ENCODE assay signal across 12 cellular contexts in the genomic region with DNA sequence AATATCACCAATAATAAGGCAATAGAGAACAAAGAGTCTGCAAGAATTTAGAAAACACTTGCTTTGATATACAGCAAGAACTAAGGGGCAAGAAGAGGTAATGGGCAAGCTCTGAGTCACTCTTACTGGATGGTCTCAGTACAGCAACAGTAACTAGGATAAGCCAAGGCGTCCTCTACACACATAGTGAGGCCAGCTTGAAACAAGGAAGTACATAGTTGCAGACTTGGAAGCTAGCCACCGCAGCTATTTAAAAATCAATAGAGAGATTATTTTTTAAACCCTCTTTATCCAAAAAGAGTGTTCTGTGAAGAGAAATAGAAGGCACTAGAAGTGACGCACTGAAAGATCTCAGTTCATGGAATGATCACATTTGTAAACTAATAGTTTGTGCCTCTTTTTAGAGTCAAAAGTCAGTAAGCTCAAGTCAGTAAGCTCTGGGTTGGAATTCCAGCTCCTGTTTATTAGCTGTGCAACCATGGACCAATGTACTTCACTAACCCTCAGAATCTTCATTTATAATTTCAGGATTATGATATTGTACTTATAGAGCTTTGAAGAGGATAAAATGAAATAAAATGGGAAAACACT.
DNase-seq lines count a peak whose midpoint lies in the region; ATAC-seq and TF ChIP-seq lines count a peak whose summit lies in the region.
"Had no signal": no experiment of that assay in that cellular context is flagged by ENCODE, and none has a peak within 500 bp of the region (broad histone marks: within the 10 kb centered on the region; RNA-seq: fewer than 3 reads in every experiment).

No MANE protein-coding gene starts in this region.

- H3K36me3 Mint-ChIP-seq in GM23338 (ENCODE audit: low read depth): peaks cover 15% of the 10 kb centered on the region
- H3K36me3 Mint-ChIP-seq in effector memory CD8-positive, alpha-beta T cell (ENCODE audit: insufficient read depth): no peaks in the 10 kb centered on the region
- peaks cover 0 to 30% (median 16%) of the 10 kb centered on the region in 3 donors for H3K36me3 Mint-ChIP-seq in naive thymus-derived CD8-positive, alpha-beta T cell

- H3K4me1 ChIP-seq in GM23338 (ENCODE audit: insufficient read depth): peaks cover 23% of the 10 kb centered on the region
- peaks cover 4% of the 10 kb centered on the region for H3K4me1 ChIP-seq in osteoblast (ENCODE audit: insufficient read depth, low read length)

- H3K27ac Mint-ChIP-seq in GM23338: no peak overlapping the region
- H3K27ac Mint-ChIP-seq in effector memory CD8-positive, alpha-beta T cell: peak overlapping the region in 1 of 2 donors; percentile 54
- no peak overlapping the region for H3K27ac Mint-ChIP-seq in naive thymus-derived CD8-positive, alpha-beta T cell
- H3K27ac Mint-ChIP-seq: activated T-helper 1 cell treated with anti-CD3 and anti-CD28 coated beads, Interleukin-12 subunit alpha, Interleukin-12 subunit beta, Interleukin-2, Interleukin-4 antibody, amounts not matched to agents 30 ng/mL and 10 ng/mL and 1 ng/mL, durations not matched to agents 14 hours and 24 hours and 36 hours had no signal

- peaks cover 36% of the 10 kb centered on the region for H3K4me1 Mint-ChIP-seq in GM23338
- H3K4me1 Mint-ChIP-seq in effector memory CD8-positive, alpha-beta T cell (ENCODE audit: low read depth in 2 of 2): peaks cover 32 to 39% of the 10 kb centered on the region in 2 donors
- peaks cover 10 to 46% (median 24%) of the 10 kb centered on the region in 4 donors for H3K4me1 Mint-ChIP-seq in naive thymus-derived CD8-positive, alpha-beta T cell

- ATAC-seq in GM23338 (no peak; the same call in 2 of the 3 replicates), GM18505 (IDR thresholded peaks at IDR 0.05; ENCODE audit: unreplicated experiment) (no peak)
- peak; percentile 40 for ATAC-seq in effector memory CD8-positive, alpha-beta T cell (replicated peaks)
- ATAC-seq in naive thymus-derived CD8-positive, alpha-beta T cell: no peak

- H4K20me1 ChIP-seq in GM23338 (replicated peaks; ENCODE audit: insufficient read depth) (no peaks in the 10 kb centered on the region), osteoblast (ENCODE audit: insufficient read depth, low read length) (no peaks in the 10 kb centered on the region)

- DNase-seq in GM23338 (ENCODE audit: low spot score) (no peak), NCI-H69 (lab: John Stamatoyannopoulos, UW) (peak; percentile 51), osteoblast (ENCODE audit: insufficient read length, low spot score, missing footprints) (peak; percentile 71), GDM1 (lab: John Stamatoyannopoulos, UW) (no peak), NCI-H526 treated with DMSO at 0.1 percent for 48 hours (lab: John Stamatoyannopoulos, UW) (no peak)
- DNase-seq in effector memory CD8-positive, alpha-beta T cell: no peak
- DNase-seq in naive thymus-derived CD8-positive, alpha-beta T cell: no peak
- DNase-seq: NCI-H146, T-helper 9 cell had no signal

- H3K27ac ChIP-seq in GM23338 (ENCODE audit: low read depth) (peak overlapping the region; percentile 84; the same call in 1 of the 2 replicates), osteoblast (ENCODE audit: low read depth, low read length) (peak overlapping the region; percentile 47)

- no peaks in the 10 kb centered on the region for H3K9me3 ChIP-seq in osteoblast (ENCODE audit: low read depth, low read length)
- H3K9me3 ChIP-seq: tibial nerve had no signal

- H3K27me3 Mint-ChIP-seq in GM23338 (ENCODE audit: insufficient read depth, low read depth, poor library complexity): no peaks in the 10 kb centered on the region
- H3K27me3 Mint-ChIP-seq in effector memory CD8-positive, alpha-beta T cell: no peaks in the 10 kb centered on the region
- no peaks in the 10 kb centered on the region for H3K27me3 Mint-ChIP-seq in naive thymus-derived CD8-positive, alpha-beta T cell

- H3K27me3 ChIP-seq in GM23338 (ENCODE audit: insufficient read depth) (no peaks in the 10 kb centered on the region), osteoblast (ENCODE audit: insufficient read depth, low read length) (no peaks in the 10 kb centered on the region)
- H3K27me3 ChIP-seq: tibial nerve had no signal

- no peak for TF ChIP-seq CTCF in GM23338 (conservative IDR thresholded peaks at IDR 0.05; ENCODE audit: low read depth in 2 of 2)
- no peak for TF ChIP-seq CTCF in osteoblast (IDR thresholded peaks at IDR 0.05; ENCODE audit: extremely low read depth, low read depth, low read length)

- peaks cover 5% of the 10 kb centered on the region; the same call in 2 of the 3 replicates for H3K9me3 Mint-ChIP-seq in GM23338
- H3K9me3 Mint-ChIP-seq in effector memory CD8-positive, alpha-beta T cell: no peaks in the 10 kb centered on the region
- no peaks in the 10 kb centered on the region for H3K9me3 Mint-ChIP-seq in naive thymus-derived CD8-positive, alpha-beta T cell
- H3K9me3 Mint-ChIP-seq: activated T-helper 1 cell treated with anti-CD3 and anti-CD28 coated beads, Interleukin-12 subunit alpha, Interleukin-12 subunit beta, Interleukin-2, Interleukin-4 antibody, amounts not matched to agents 30 ng/mL and 10 ng/mL and 1 ng/mL, durations not matched to agents 14 hours and 24 hours and 36 hours had no signal

- H3K4me3 ChIP-seq in GM23338: no peak overlapping the region
- H3K4me3 ChIP-seq in osteoblast (ENCODE audit: insufficient read depth, low read length): no peak overlapping the region
- H3K4me3 ChIP-seq: tibial nerve had no signal

- H2AFZ ChIP-seq in GM23338 (no peak overlapping the region), osteoblast (ENCODE audit: low read length) (no peak overlapping the region)

- H3K9me2 ChIP-seq in GM23338 (ENCODE audit: insufficient read depth): no peaks in the 10 kb centered on the region

- no peaks in the 10 kb centered on the region for H3K36me3 ChIP-seq in GM23338 (ENCODE audit: insufficient read depth)
- no peaks in the 10 kb centered on the region for H3K36me3 ChIP-seq in osteoblast (ENCODE audit: insufficient read depth, low read length)

- H3K4me2 ChIP-seq in GM23338 (no peak overlapping the region), osteoblast (ENCODE audit: insufficient read depth, low read length) (no peak overlapping the region)

- H3K4me3 Mint-ChIP-seq in GM23338: no peak overlapping the region
- H3K4me3 Mint-ChIP-seq in effector memory CD8-positive, alpha-beta T cell: no peak overlapping the region
- H3K4me3 Mint-ChIP-seq in naive thymus-derived CD8-positive, alpha-beta T cell: no peak overlapping the region
- H3K4me3 Mint-ChIP-seq: activated T-helper 1 cell treated with anti-CD3 and anti-CD28 coated beads, Interleukin-12 subunit alpha, Interleukin-12 subunit beta, Interleukin-2, Interleukin-4 antibody, amounts not matched to agents 30 ng/mL and 10 ng/mL and 1 ng/mL, durations not matched to agents 14 hours and 24 hours and 36 hours had no signal

- no peak for TF ChIP-seq POLR2A in GM18505 (IDR thresholded peaks at IDR 0.05; ENCODE audit: borderline replicate concordance, extremely low read depth, insufficient read depth, insufficient read length)

- H3F3A ChIP-seq in GM23338 (replicated peaks; ENCODE audit: low read depth): no peaks in the 10 kb centered on the region

- POLR2A ChIA-PET in naive thymus-derived CD8-positive, alpha-beta T cell (lab: Charles Lee): no interaction called here

- no peaks in the 10 kb centered on the region for H3K79me2 ChIP-seq in GM23338 (replicated peaks; ENCODE audit: insufficient read depth)
- H3K79me2 ChIP-seq in osteoblast (ENCODE audit: insufficient read depth, low read length): peaks cover 39% of the 10 kb centered on the region

Comparison
In these comparisons a context has a peak if more than half of its experiments do, and no peak if none do; other contexts are left out.
1. DNase-seq: peak in NCI-H69 (single experiment) and osteoblast (single experiment); none in GM23338 (single experiment), effector memory CD8-positive, alpha-beta T cell (0 of 3), GDM1 (single experiment), NCI-H526 treated with DMSO at 0.1 percent for 48 hours (single experiment) and naive thymus-derived CD8-positive, alpha-beta T cell (0 of 10).